In the genomic region with DNA sequence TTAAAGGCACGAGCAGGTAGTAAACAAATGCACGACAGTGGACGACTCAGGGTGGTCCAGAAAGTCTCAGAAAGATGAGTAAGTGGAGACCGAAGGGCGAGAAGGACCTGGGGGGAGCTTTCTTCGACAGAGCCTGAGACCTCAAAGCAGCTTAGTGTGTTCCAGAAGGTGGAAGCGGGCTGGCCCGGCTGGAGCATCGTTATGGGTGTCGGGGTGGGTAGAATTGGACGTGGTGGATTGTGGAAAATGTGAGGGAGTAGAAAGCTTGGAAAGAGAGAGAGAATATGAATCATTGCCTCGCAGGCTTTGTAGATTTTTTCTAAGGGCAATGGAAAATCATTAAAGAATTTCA, we compare ENCODE assay signal across 8 cellular contexts. TPM values are rescaled to one million over a fixed set of nuclear protein-coding genes. Genes with fewer than 3 reads are reported as not detected.
DNase-seq lines count a peak whose midpoint lies in the region; ATAC-seq and TF ChIP-seq lines count a peak whose summit lies in the region.

No MANE protein-coding gene starts in this region.

- peak overlapping the region; percentile 94 to 95 for H3K4me3 Mint-ChIP-seq in activated T-cell treated with anti-CD3 and anti-CD28 coated beads, Interleukin-2, amount 50 U/mL, for 72 hours
- H3K4me3 Mint-ChIP-seq in glutamatergic neuron (ENCODE audit: unreplicated experiment), result peak overlapping the region; percentile 81

- H3K9me3 Mint-ChIP-seq in activated T-cell treated with anti-CD3 and anti-CD28 coated beads, Interleukin-2, amount 50 U/mL, for 72 hours, result no peaks in the 10 kb centered on the region
- H3K9me3 Mint-ChIP-seq in glutamatergic neuron (ENCODE audit: unreplicated experiment), result no peaks in the 10 kb centered on the region

- in situ Hi-C loops in KBM-7 (cut with MboI; ENCODE audit: low pct_unique_long_range_greater_than_20kb, low sequenced_read_pairs), result no loop called here

- peaks cover 23% of the 10 kb centered on the region for H3K4me1 Mint-ChIP-seq in activated T-cell treated with anti-CD3 and anti-CD28 coated beads, Interleukin-2, amount 50 U/mL, for 72 hours (ENCODE audit: low read depth)
- peaks cover 7% of the 10 kb centered on the region for H3K4me1 Mint-ChIP-seq in glutamatergic neuron (ENCODE audit: low read depth, unreplicated experiment)

- peak in 1 of 2 donors; percentile 12 for ATAC-seq in activated T-cell treated with anti-CD3 and anti-CD28 coated beads, Interleukin-2, amount 50 U/mL, for 72 hours (replicated peaks in 1 of 2)
- peak; percentile 27 for ATAC-seq in SK-N-SH treated with all-trans-retinoic acid at 6 μM for 48 hours

- peak overlapping the region; percentile 47 for H3K27ac Mint-ChIP-seq in activated T-cell treated with anti-CD3 and anti-CD28 coated beads, Interleukin-2, amount 50 U/mL, for 72 hours
- H3K27ac Mint-ChIP-seq in glutamatergic neuron (ENCODE audit: unreplicated experiment), result peak overlapping the region; percentile 30

- H3K27me3 Mint-ChIP-seq in activated T-cell treated with anti-CD3 and anti-CD28 coated beads, Interleukin-2, amount 50 U/mL, for 72 hours (ENCODE audit: low read depth), result no peaks in the 10 kb centered on the region
- H3K27me3 Mint-ChIP-seq in glutamatergic neuron (ENCODE audit: unreplicated experiment), result peaks cover 2% of the 10 kb centered on the region

- DNase-seq in activated T-cell treated with anti-CD3 and anti-CD28 coated beads, Interleukin-2, amount 50 U/mL, for 72 hours, result peak in 1 of 2 donors; percentile 18
- DNase-seq in activated T-cell treated with anti-CD3 and anti-CD28 coated beads, Interleukin-2, amount 50 U/mL, for 48 hours, result no peak
- DNase-seq in glutamatergic neuron, result no peak
- DNase-seq in stromal cell of bone marrow (ENCODE audit: low read depth), result peak; percentile 6
- no peak for DNase-seq in KBM-7
- no peak for DNase-seq in dermis blood vessel endothelial cell
- no peak for DNase-seq in NCI-H187 treated with DMSO at 0.1 percent for 48 hours (lab: John Stamatoyannopoulos, UW)

- H3K36me3 Mint-ChIP-seq in activated T-cell treated with anti-CD3 and anti-CD28 coated beads, Interleukin-2, amount 50 U/mL, for 72 hours (ENCODE audit: insufficient read depth in 2 of 2), result peaks cover 8 to 19% of the 10 kb centered on the region in 2 donors
- no peaks in the 10 kb centered on the region for H3K36me3 Mint-ChIP-seq in glutamatergic neuron (ENCODE audit: unreplicated experiment)

- TF ChIP-seq CTCF in glutamatergic neuron (IDR thresholded peaks at IDR 0.05; ENCODE audit: partially characterized antibody, unreplicated experiment), result no peak

TF ChIP-seq in SK-N-SH treated with all-trans-retinoic acid at 6 μM for 48 hours, 23 proteins besides CTCF, POLR2A, EP300 and RAD21 (continues in another document):
- TF ChIP-seq TOX (CRISPR knock-in tag; IDR thresholded peaks at IDR 0.05; ENCODE audit: borderline replicate concordance) (no peak), PATZ1 (CRISPR knock-in tag; IDR thresholded peaks at IDR 0.05; ENCODE audit: borderline replicate concordance) (no peak), PPARA (CRISPR knock-in tag; IDR thresholded peaks at IDR 0.05; ENCODE audit: borderline replicate concordance) (no peak), ZNF565 (CRISPR knock-in tag; conservative IDR thresholded peaks at IDR 0.05; ENCODE audit: low read depth) (no peak), ISL1 (CRISPR knock-in tag; IDR thresholded peaks at IDR 0.05) (no peak), SNAI2 (CRISPR knock-in tag; IDR thresholded peaks at IDR 0.05) (no peak), ZNF70 (CRISPR knock-in tag; IDR thresholded peaks at IDR 0.05) (no peak), BACH2 (CRISPR knock-in tag; IDR thresholded peaks at IDR 0.05; ENCODE audit: borderline replicate concordance) (no peak), CREB5 (CRISPR knock-in tag; IDR thresholded peaks at IDR 0.05; ENCODE audit: low read depth) (no peak), ZFP3 (CRISPR knock-in tag; IDR thresholded peaks at IDR 0.05) (no peak), POU6F1 (CRISPR knock-in tag; IDR thresholded peaks at IDR 0.05; ENCODE audit: borderline replicate concordance, low read depth) (no peak), RARB (CRISPR knock-in tag; IDR thresholded peaks at IDR 0.05) (no peak), GLIS3 (CRISPR knock-in tag; IDR thresholded peaks at IDR 0.05) (no peak), ESRRG (CRISPR knock-in tag; IDR thresholded peaks at IDR 0.05) (no peak), ARNTL (CRISPR knock-in tag; IDR thresholded peaks at IDR 0.05; ENCODE audit: borderline replicate concordance, low read depth) (no peak)
- TF ChIP-seq, protein P1, sequence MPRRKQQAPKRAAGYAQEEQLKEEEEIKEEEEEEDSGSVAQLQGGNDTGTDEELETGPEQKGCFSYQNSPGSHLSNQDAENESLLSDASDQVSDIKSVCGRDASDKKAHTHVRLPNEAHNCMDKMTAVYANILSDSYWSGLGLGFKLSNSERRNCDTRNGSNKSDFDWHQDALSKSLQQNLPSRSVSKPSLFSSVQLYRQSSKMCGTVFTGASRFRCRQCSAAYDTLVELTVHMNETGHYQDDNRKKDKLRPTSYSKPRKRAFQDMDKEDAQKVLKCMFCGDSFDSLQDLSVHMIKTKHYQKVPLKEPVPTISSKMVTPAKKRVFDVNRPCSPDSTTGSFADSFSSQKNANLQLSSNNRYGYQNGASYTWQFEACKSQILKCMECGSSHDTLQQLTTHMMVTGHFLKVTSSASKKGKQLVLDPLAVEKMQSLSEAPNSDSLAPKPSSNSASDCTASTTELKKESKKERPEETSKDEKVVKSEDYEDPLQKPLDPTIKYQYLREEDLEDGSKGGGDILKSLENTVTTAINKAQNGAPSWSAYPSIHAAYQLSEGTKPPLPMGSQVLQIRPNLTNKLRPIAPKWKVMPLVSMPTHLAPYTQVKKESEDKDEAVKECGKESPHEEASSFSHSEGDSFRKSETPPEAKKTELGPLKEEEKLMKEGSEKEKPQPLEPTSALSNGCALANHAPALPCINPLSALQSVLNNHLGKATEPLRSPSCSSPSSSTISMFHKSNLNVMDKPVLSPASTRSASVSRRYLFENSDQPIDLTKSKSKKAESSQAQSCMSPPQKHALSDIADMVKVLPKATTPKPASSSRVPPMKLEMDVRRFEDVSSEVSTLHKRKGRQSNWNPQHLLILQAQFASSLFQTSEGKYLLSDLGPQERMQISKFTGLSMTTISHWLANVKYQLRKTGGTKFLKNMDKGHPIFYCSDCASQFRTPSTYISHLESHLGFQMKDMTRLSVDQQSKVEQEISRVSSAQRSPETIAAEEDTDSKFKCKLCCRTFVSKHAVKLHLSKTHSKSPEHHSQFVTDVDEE (CRISPR knock-in tag; IDR thresholded peaks at IDR 0.05), result no peak
- TF ChIP-seq, protein P2, sequence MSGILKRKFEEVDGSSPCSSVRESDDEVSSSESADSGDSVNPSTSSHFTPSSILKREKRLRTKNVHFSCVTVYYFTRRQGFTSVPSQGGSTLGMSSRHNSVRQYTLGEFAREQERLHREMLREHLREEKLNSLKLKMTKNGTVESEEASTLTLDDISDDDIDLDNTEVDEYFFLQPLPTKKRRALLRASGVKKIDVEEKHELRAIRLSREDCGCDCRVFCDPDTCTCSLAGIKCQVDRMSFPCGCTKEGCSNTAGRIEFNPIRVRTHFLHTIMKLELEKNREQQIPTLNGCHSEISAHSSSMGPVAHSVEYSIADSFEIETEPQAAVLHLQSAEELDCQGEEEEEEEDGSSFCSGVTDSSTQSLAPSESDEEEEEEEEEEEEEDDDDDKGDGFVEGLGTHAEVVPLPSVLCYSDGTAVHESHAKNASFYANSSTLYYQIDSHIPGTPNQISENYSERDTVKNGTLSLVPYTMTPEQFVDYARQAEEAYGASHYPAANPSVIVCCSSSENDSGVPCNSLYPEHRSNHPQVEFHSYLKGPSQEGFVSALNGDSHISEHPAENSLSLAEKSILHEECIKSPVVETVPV (CRISPR knock-in tag; IDR thresholded peaks at IDR 0.05), result no peak

RNA-seq across cellular contexts. Expression of gene MCM10, which starts 0.6 kb away (rescaled TPM):
- 10 to 100 TPM; 30.6 to 53.2 TPM for total RNA-seq in activated T-cell treated with anti-CD3 and anti-CD28 coated beads, Interleukin-2, amount 50 U/mL, for 72 hours
- total RNA-seq in glutamatergic neuron (ENCODE audit: unreplicated experiment) (5.0 TPM), dermis blood vessel endothelial cell (6.3 and 19.5 TPM in 2 replicates)
